Comparison of ENCODE assay signal across 1 cellular context in the genomic region with DNA sequence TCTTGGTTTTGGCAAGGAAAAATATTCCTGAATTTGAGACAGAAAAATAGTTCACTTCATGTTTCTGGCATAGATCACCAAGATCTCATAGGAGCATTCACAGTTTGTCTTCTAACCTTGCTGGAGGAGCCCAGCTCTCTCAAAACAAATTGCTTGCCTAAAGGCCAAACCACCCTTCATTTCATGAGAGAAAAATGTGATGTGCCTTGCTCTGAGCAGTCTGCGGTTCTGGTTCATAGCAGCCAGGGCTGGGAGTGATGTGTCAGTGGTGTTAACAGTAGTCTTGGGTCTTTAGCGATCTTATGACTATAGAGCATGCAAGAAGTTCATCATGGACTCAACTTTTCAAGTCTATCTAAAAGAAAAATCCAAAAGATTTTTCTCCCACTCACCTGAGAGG.
TF ChIP-seq lines count a peak whose summit lies in the region.

No MANE protein-coding gene starts in this region.

TF ChIP-seq in SK-N-SH, 30 proteins besides CTCF, POLR2A, EP300 and RAD21 (continued from another document):
- TF ChIP-seq ZBTB33 (IDR thresholded peaks at IDR 0.05; ENCODE audit: borderline replicate concordance, low read depth) (no peak), TAF1 (IDR thresholded peaks at IDR 0.05; ENCODE audit: borderline replicate concordance, low read depth, low read length) (no peak)
